In the genomic region with DNA sequence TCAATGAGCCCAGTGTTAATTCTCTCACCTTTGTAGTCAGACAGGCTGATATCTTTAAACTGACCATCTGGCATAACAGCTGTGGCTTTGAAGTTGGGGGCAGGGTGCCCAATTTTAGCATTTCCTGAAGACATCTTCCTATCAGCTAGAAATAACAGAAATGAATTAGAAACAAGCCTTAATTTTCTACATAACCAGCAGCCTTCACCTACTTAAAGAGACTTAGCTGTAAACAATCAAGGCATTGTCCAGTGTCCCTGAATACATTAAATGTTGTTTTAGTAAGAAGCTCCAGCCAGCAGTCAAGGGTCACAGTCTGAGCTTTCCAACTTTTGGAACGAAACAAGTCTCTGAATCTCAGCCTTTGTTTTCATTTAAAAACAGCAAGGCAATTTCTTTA, we compare ENCODE assay signal across 8 cellular contexts. TPM values are rescaled to one million over a fixed set of nuclear protein-coding genes. Genes with fewer than 3 reads are reported as not detected.
DNase-seq lines count a peak whose midpoint lies in the region; ATAC-seq, FAIRE-seq and TF ChIP-seq lines count a peak whose summit lies in the region.

No MANE protein-coding gene starts in this region.

- no peak for TF ChIP-seq EP300 in K562 (IDR thresholded peaks at IDR 0.05; ENCODE audit: low read length)

- no peaks in the 10 kb centered on the region for H3K9me3 ChIP-seq in BLaER1 treated with 17β-estradiol and CSF1 and Interleukin-3, amounts not matched to agents 10 nM and 100 nM (replicated peaks in 1 of 11)
- no peaks in the 10 kb centered on the region for H3K9me3 ChIP-seq in K562 (replicated peaks; ENCODE audit: control insufficient read depth, insufficient read depth, low read depth, low read length)

- BruUV-seq in K562 (replicated peaks; lab: Mats Ljungman, UMichigan) = TSS peak; percentile 39

- peaks cover 69 to 77% (median 77%) of the 10 kb centered on the region in 11 experiments for H4K20me1 ChIP-seq in BLaER1 treated with 17β-estradiol and CSF1 and Interleukin-3, amounts not matched to agents 10 nM and 100 nM
- H4K20me1 ChIP-seq in KMS-11 (ENCODE audit: insufficient read depth) (0 out of 2 replicates have a peak, but pooled peaks cover 18% of the 10 kb centered on the region), K562 (replicated peaks; ENCODE audit: control insufficient read depth, insufficient read depth, low read length) (peaks cover 21% of the 10 kb centered on the region)

- in situ Hi-C loops in K562 (cut with MboI) = no loop called here

- 26% methylated on average over 1 of the region's 1 CpG for whole genome bisulfite sequencing in K562 (ENCODE audit: insufficient coverage, low coverage, missing lambda C conversion rate)

- TF ChIP-seq POLR2A in K562 (conservative IDR thresholded peaks at IDR 0.05) = no peak

- peaks cover 54 to 73% (median 66%) of the 10 kb centered on the region in 10 experiments for H3K4me1 ChIP-seq in BLaER1 treated with 17β-estradiol and CSF1 and Interleukin-3, amounts not matched to agents 10 nM and 100 nM
- H3K4me1 ChIP-seq in KMS-11 (ENCODE audit: low read depth, poor library complexity, severe bottlenecking) = peaks cover 37% of the 10 kb centered on the region
- peaks cover 25 to 29% of the 10 kb centered on the region in 2 experiments for H3K4me1 ChIP-seq in K562 (replicated peaks in 1 of 2; ENCODE audit: control insufficient read depth in 2 of 2, insufficient read depth in 2 of 2, low read length in 2 of 2)

- H3K27ac ChIP-seq in BLaER1 treated with 17β-estradiol and CSF1 and Interleukin-3, amounts not matched to agents 10 nM and 100 nM = peak overlapping the region in 9 of 11 experiments; percentile 62 to 99 (median 97); a peak in 18 of 22 replicates
- H3K27ac ChIP-seq in KMS-11 (no peak overlapping the region; the same call in 1 of the 2 replicates), K562 (ENCODE audit: extremely low read depth, low read depth, low read length) (no peak overlapping the region)

- no peak for ATAC-seq in K562
- ATAC-seq in GM19397 (IDR thresholded peaks at IDR 0.05; ENCODE audit: unreplicated experiment) = no peak

- H3K27me3 ChIP-seq in BLaER1 treated with 17β-estradiol and CSF1 and Interleukin-3, amounts not matched to agents 10 nM and 100 nM = no peaks in the 10 kb centered on the region
- H3K27me3 ChIP-seq in KMS-11 (ENCODE audit: insufficient read depth, low read depth) (no peaks in the 10 kb centered on the region), K562 (ENCODE audit: control insufficient read depth in 2 of 2, insufficient read depth in 2 of 2, low read length in 2 of 2) (no peaks in the 10 kb centered on the region)

- DNase-seq in K562 (ENCODE audit: extremely low read depth in 1 of 4, low spot score in 3 of 4) = no peak
- DNase-seq in midbrain (lab: John Stamatoyannopoulos, UW) = peak; percentile 34
- DNase-seq in GM20000 (ENCODE audit: low spot score) = no peak
- DNase-seq in occipital lobe (lab: John Stamatoyannopoulos, UW) = no peak
- DNase-seq in NCI-H345 treated with DMSO at 0.1 percent for 48 hours (lab: John Stamatoyannopoulos, UW; ENCODE audit: unreplicated experiment) = no peak

- peaks cover 50 to 59% (median 59%) of the 10 kb centered on the region in 11 experiments for H3K36me3 ChIP-seq in BLaER1 treated with 17β-estradiol and CSF1 and Interleukin-3, amounts not matched to agents 10 nM and 100 nM
- H3K36me3 ChIP-seq in KMS-11 (ENCODE audit: insufficient read depth) (peaks cover 15% of the 10 kb centered on the region; the same call in 1 of the 2 replicates), K562 (ENCODE audit: control insufficient read depth, insufficient read depth, low read length) (peaks cover 56% of the 10 kb centered on the region)

- H3K4me3 ChIP-seq in BLaER1 treated with 17β-estradiol and CSF1 and Interleukin-3, amounts not matched to agents 10 nM and 100 nM = peak overlapping the region; percentile 86 to 100 (median 98)
- H3K4me3 ChIP-seq in KMS-11 (IDR thresholded peaks at IDR 0.05; ENCODE audit: insufficient read depth, low read depth, low read length) (no peak overlapping the region), K562 (peak overlapping the region; percentile 96; the same call in 1 of the 2 replicates)

- no peak for FAIRE-seq in K562 (lab: Jason Lieb, UNC)

- TF ChIP-seq CTCF in KMS-11 (conservative IDR thresholded peaks at IDR 0.05; ENCODE audit: low read depth, low read length) (no peak), K562 (IDR thresholded peaks at IDR 0.05 in 2 of 3, conservative IDR thresholded peaks at IDR 0.05 in 1 of 3; ENCODE audit: insufficient read depth in 2 of 3, low read depth in 1 of 3, low read length in 3 of 3) (no peak), GM20000 (IDR thresholded peaks at IDR 0.05; ENCODE audit: extremely low read depth, missing control alignments) (no peak)

- intact Hi-C loops in K562 (cut with micrococcal nuclease) = no loop called here

- TF ChIP-seq RAD21 in K562 (CRISPR knock-in tag; conservative IDR thresholded peaks at IDR 0.05 in 1 of 2, IDR thresholded peaks at IDR 0.05 in 1 of 2) = no peak

- H3K79me2 ChIP-seq in KMS-11 (ENCODE audit: insufficient read depth, low read depth) (peaks cover 69% of the 10 kb centered on the region), K562 (ENCODE audit: control insufficient read depth, insufficient read depth, low read length) (peaks cover 67% of the 10 kb centered on the region)

- H3K4me2 ChIP-seq in BLaER1 treated with 17β-estradiol and CSF1 and Interleukin-3, amounts not matched to agents 10 nM and 100 nM = peak overlapping the region; percentile 73 to 98 (median 93)
- H3K4me2 ChIP-seq in KMS-11 = peak overlapping the region; percentile 44
- peak overlapping the region; percentile 80 for H3K4me2 ChIP-seq in K562 (ENCODE audit: insufficient read depth, low read length)

- POLR2A ChIA-PET in K562 (lab: Yijun Ruan, JAX) = interaction anchor here (0.6 to 6.4 kb wide), 19 partner anchors 8 to 728 kb away, joined by 3 to 142 read pairs (median 5); a partner anchor contains a TSS

- peak overlapping the region; percentile 95 to 100 (median 98) for H3K9ac ChIP-seq in BLaER1 treated with 17β-estradiol and CSF1 and Interleukin-3, amounts not matched to agents 10 nM and 100 nM
- H3K9ac ChIP-seq in KMS-11 (no peak overlapping the region), K562 (ENCODE audit: insufficient read depth in 1 of 2, low read depth in 2 of 2, low read length in 2 of 2) (0 out of 4 replicates have a peak overlapping the region, but pooled peaks of 1 of the 2 experiments have one; percentile 9)

- H3K9me1 ChIP-seq in K562 (ENCODE audit: control insufficient read depth, insufficient read depth, low read length) = no peaks in the 10 kb centered on the region

- CTCF ChIA-PET in K562 (lab: Yijun Ruan, JAX; ENCODE audit: low intra/inter-chr PET ratio) = interaction anchor here (0.9 kb wide), 1 partner anchor 51 kb away, joined by 3 read pairs; no protein-coding TSS in a partner anchor

- no peak overlapping the region for H2AFZ ChIP-seq in KMS-11 (ENCODE audit: low read depth)
- no peak overlapping the region for H2AFZ ChIP-seq in K562 (ENCODE audit: low read depth, low read length)

RNA-seq across cellular contexts. Expression of a gene that starts 2.8 kb away (rescaled TPM):
- total RNA-seq in K562 (2011; cell fraction: chromatin; rRNA removed; ENCODE audit: low replicate concordance) = 79.5 and 95.5 TPM in 2 replicates
- 122 and 130 TPM in 2 replicates for total RNA-seq in K562 (2011; cell fraction: nucleolus; rRNA removed)
- total RNA-seq in K562 (2011; cell fraction: nucleoplasm; rRNA removed) = 143 and 148 TPM in 2 replicates
- total RNA-seq in K562 (2014; rRNA removed) (748 and 796 TPM in 2 replicates), K562 (2014; rRNA removed; fragmentation: Illumina TruSeq; extraction: Trizol) (1,380 and 1,529 TPM in 2 replicates), K562 (2015; rRNA removed; fragmentation: Illumina TruSeq; extraction: Trizol) (989 and 1,002 TPM in 2 replicates), K562 (2021) (894 and 993 TPM in 2 replicates), occipital lobe (186 TPM)
- polyA plus RNA-seq in K562 (2011; rRNA removed) (864 and 1,258 TPM in 2 replicates), K562 (2014; fragmentation: Illumina TruSeq; extraction: Trizol) (981 and 1,045 TPM in 2 replicates), K562 (2014; fragmentation: Nextera tagmentation; extraction: Ambion mirVana) (1,000 to 10,000 TPM; 2,282 to 2,388 TPM), K562 (2014; rRNA removed) (1,029 and 1,274 TPM in 2 replicates)
- 427 and 691 TPM in 2 replicates for polyA plus RNA-seq in K562 (2011; cell fraction: cytosol; rRNA removed)
- polyA plus RNA-seq in K562 (2011; cell fraction: nucleus; rRNA removed) = 136 and 272 TPM in 2 replicates
- 541 and 1,089 TPM in 2 replicates for polyA plus RNA-seq in K562 (2012)
- polyA minus RNA-seq in K562 (2011; rRNA and poly(A)+ RNA removed) = 657 and 807 TPM in 2 replicates
- polyA minus RNA-seq in K562 (2011; cell fraction: cytosol; rRNA and poly(A)+ RNA removed) = 159 and 222 TPM in 2 replicates
- polyA minus RNA-seq in K562 (2011; cell fraction: nucleus; rRNA and poly(A)+ RNA removed) = 41.1 and 70.9 TPM in 2 replicates

RNA-seq across cellular contexts. Expression of a gene that starts 18.8 kb away (rescaled TPM):
- 4.9 and 12.2 TPM in 2 replicates for total RNA-seq in K562 (2011; cell fraction: chromatin; rRNA removed; ENCODE audit: low replicate concordance)
- total RNA-seq in K562 (2011; cell fraction: nucleolus; rRNA removed) = 7.2 and 8.8 TPM in 2 replicates
- 8.6 and 13.4 TPM in 2 replicates for total RNA-seq in K562 (2011; cell fraction: nucleoplasm; rRNA removed)
- total RNA-seq in K562 (2014; rRNA removed) = 11.9 and 15.2 TPM in 2 replicates
- total RNA-seq in K562 (2014; rRNA removed; fragmentation: Illumina TruSeq; extraction: Trizol) = 7.8 and 8.1 TPM in 2 replicates
- total RNA-seq in K562 (2015; rRNA removed; fragmentation: Illumina TruSeq; extraction: Trizol) = 12.5 and 13.0 TPM in 2 replicates
- total RNA-seq in K562 (2021) = 18.8 and 19.1 TPM in 2 replicates
- 8.5 and 8.8 TPM in 2 replicates for polyA plus RNA-seq in K562 (2011; rRNA removed)
- 11.9 and 17.3 TPM in 2 replicates for polyA plus RNA-seq in K562 (2011; cell fraction: cytosol; rRNA removed)
- 8.9 and 11.3 TPM in 2 replicates for polyA plus RNA-seq in K562 (2011; cell fraction: nucleus; rRNA removed)
- 5.9 and 16.4 TPM in 2 replicates for polyA plus RNA-seq in K562 (2012)
- polyA plus RNA-seq in K562 (2014; fragmentation: Illumina TruSeq; extraction: Trizol) = 20.4 and 21.0 TPM in 2 replicates
- 10 to 100 TPM in 1 of 2 experiments, 1 to 10 TPM in 1; 8.9 to 11.4 TPM for polyA plus RNA-seq in K562 (2014; fragmentation: Nextera tagmentation; extraction: Ambion mirVana)
- polyA plus RNA-seq in K562 (2014; rRNA removed) = 8.0 and 11.7 TPM in 2 replicates
- polyA minus RNA-seq in K562 (2011; rRNA and poly(A)+ RNA removed) = 13.2 and 15.8 TPM in 2 replicates
- polyA minus RNA-seq in K562 (2011; cell fraction: cytosol; rRNA and poly(A)+ RNA removed) = 10.7 and 15.3 TPM in 2 replicates
- 8.5 and 12.0 TPM in 2 replicates for polyA minus RNA-seq in K562 (2011; cell fraction: nucleus; rRNA and poly(A)+ RNA removed)
- total RNA-seq in occipital lobe = 2.2 TPM

RNA-seq across cellular contexts. Expression of a gene that starts 19.0 kb away (rescaled TPM):
- 14.4 and 26.3 TPM in 2 replicates for total RNA-seq in K562 (2011; cell fraction: chromatin; rRNA removed; ENCODE audit: low replicate concordance)
- total RNA-seq in K562 (2011; cell fraction: nucleolus; rRNA removed) = 19.0 and 22.9 TPM in 2 replicates
- total RNA-seq in K562 (2011; cell fraction: nucleoplasm; rRNA removed) = 18.3 and 20.8 TPM in 2 replicates
- total RNA-seq in K562 (2014; rRNA removed) = 3.5 and 4.1 TPM in 2 replicates
- total RNA-seq in K562 (2014; rRNA removed; fragmentation: Illumina TruSeq; extraction: Trizol) = 5.2 and 5.5 TPM in 2 replicates
- 3.8 and 4.0 TPM in 2 replicates for total RNA-seq in K562 (2015; rRNA removed; fragmentation: Illumina TruSeq; extraction: Trizol)
- total RNA-seq in K562 (2021) = 5.5 and 6.2 TPM in 2 replicates
- 7.2 and 12.0 TPM in 2 replicates for polyA plus RNA-seq in K562 (2011; rRNA removed)
- 10.0 and 16.0 TPM in 2 replicates for polyA plus RNA-seq in K562 (2011; cell fraction: cytosol; rRNA removed)
- 15.8 and 16.9 TPM in 2 replicates for polyA plus RNA-seq in K562 (2011; cell fraction: nucleus; rRNA removed)
- 5.6 and 11.7 TPM in 2 replicates for polyA plus RNA-seq in K562 (2012)
- 6.2 TPM in 2 replicates for polyA plus RNA-seq in K562 (2014; fragmentation: Illumina TruSeq; extraction: Trizol)
- 1 to 10 TPM; 3.7 to 8.2 TPM for polyA plus RNA-seq in K562 (2014; fragmentation: Nextera tagmentation; extraction: Ambion mirVana)
- 4.8 and 7.8 TPM in 2 replicates for polyA plus RNA-seq in K562 (2014; rRNA removed)
- 4.2 and 4.8 TPM in 2 replicates for polyA minus RNA-seq in K562 (2011; rRNA and poly(A)+ RNA removed)
- 4.8 and 5.6 TPM in 2 replicates for polyA minus RNA-seq in K562 (2011; cell fraction: cytosol; rRNA and poly(A)+ RNA removed)
- 3.4 and 4.9 TPM in 2 replicates for polyA minus RNA-seq in K562 (2011; cell fraction: nucleus; rRNA and poly(A)+ RNA removed)
- not detected for total RNA-seq in occipital lobe

RNA-seq across cellular contexts. Expression of a gene that starts 27.9 kb away (rescaled TPM):
- total RNA-seq in K562 (2011; cell fraction: chromatin; rRNA removed; ENCODE audit: low replicate concordance) = 4.4 and 6.0 TPM in 2 replicates
- total RNA-seq in K562 (2011; cell fraction: nucleolus; rRNA removed) = 2.6 and 3.8 TPM in 2 replicates
- 4.8 and 6.3 TPM in 2 replicates for total RNA-seq in K562 (2011; cell fraction: nucleoplasm; rRNA removed)
- total RNA-seq in K562 (2014; rRNA removed) (3.0 and 3.1 TPM in 2 replicates), K562 (2014; rRNA removed; fragmentation: Illumina TruSeq; extraction: Trizol) (2.7 and 3.2 TPM in 2 replicates), K562 (2015; rRNA removed; fragmentation: Illumina TruSeq; extraction: Trizol) (4.9 and 5.3 TPM in 2 replicates), K562 (2021) (3.3 and 3.7 TPM in 2 replicates), occipital lobe (1.9 TPM)
- polyA plus RNA-seq in K562 (2011; rRNA removed) (1.0 and 3.7 TPM in 2 replicates), K562 (2014; fragmentation: Illumina TruSeq; extraction: Trizol) (4.3 and 4.7 TPM in 2 replicates), K562 (2014; fragmentation: Nextera tagmentation; extraction: Ambion mirVana) (1 to 10 TPM; 1.6 to 1.9 TPM), K562 (2014; rRNA removed) (3.7 TPM in 2 replicates)
- 0.94 and 3.0 TPM in 2 replicates for polyA plus RNA-seq in K562 (2011; cell fraction: cytosol; rRNA removed)
- 1.9 and 6.1 TPM in 2 replicates for polyA plus RNA-seq in K562 (2011; cell fraction: nucleus; rRNA removed)
- 6.1 and 11.5 TPM in 2 replicates for polyA plus RNA-seq in K562 (2012)
- polyA minus RNA-seq in K562 (2011; rRNA and poly(A)+ RNA removed) = 0.93 and 2.3 TPM in 2 replicates
- 1.2 and 2.2 TPM in 2 replicates for polyA minus RNA-seq in K562 (2011; cell fraction: cytosol; rRNA and poly(A)+ RNA removed)
- polyA minus RNA-seq in K562 (2011; cell fraction: nucleus; rRNA and poly(A)+ RNA removed) = 0.78 and 1.3 TPM in 2 replicates

RNA-seq across cellular contexts. Expression of a gene that starts 31.7 kb away (rescaled TPM):
- 130 and 233 TPM in 2 replicates for total RNA-seq in K562 (2011; cell fraction: chromatin; rRNA removed; ENCODE audit: low replicate concordance)
- total RNA-seq in K562 (2011; cell fraction: nucleolus; rRNA removed) = 180 and 202 TPM in 2 replicates
- 172 and 179 TPM in 2 replicates for total RNA-seq in K562 (2011; cell fraction: nucleoplasm; rRNA removed)
- total RNA-seq in K562 (2014; rRNA removed) = 98.6 and 121 TPM in 2 replicates
- total RNA-seq in K562 (2014; rRNA removed; fragmentation: Illumina TruSeq; extraction: Trizol) = 99.7 and 132 TPM in 2 replicates
- 126 and 127 TPM in 2 replicates for total RNA-seq in K562 (2015; rRNA removed; fragmentation: Illumina TruSeq; extraction: Trizol)
- 142 and 177 TPM in 2 replicates for total RNA-seq in K562 (2021)
- 211 and 285 TPM in 2 replicates for polyA plus RNA-seq in K562 (2011; rRNA removed)
- polyA plus RNA-seq in K562 (2011; cell fraction: cytosol; rRNA removed) = 210 and 307 TPM in 2 replicates
- polyA plus RNA-seq in K562 (2011; cell fraction: nucleus; rRNA removed) = 171 and 202 TPM in 2 replicates
- polyA plus RNA-seq in K562 (2012) = 173 and 250 TPM in 2 replicates
- polyA plus RNA-seq in K562 (2014; fragmentation: Illumina TruSeq; extraction: Trizol) = 139 TPM in 2 replicates
- polyA plus RNA-seq in K562 (2014; fragmentation: Nextera tagmentation; extraction: Ambion mirVana) = 100 to 1,000 TPM in 1 of 2 experiments, 10 to 100 TPM in 1; 68.6 to 114 TPM
- 150 and 184 TPM in 2 replicates for polyA plus RNA-seq in K562 (2014; rRNA removed)
- 165 and 169 TPM in 2 replicates for polyA minus RNA-seq in K562 (2011; rRNA and poly(A)+ RNA removed)
- 102 and 104 TPM in 2 replicates for polyA minus RNA-seq in K562 (2011; cell fraction: cytosol; rRNA and poly(A)+ RNA removed)
- 66.4 and 89.5 TPM in 2 replicates for polyA minus RNA-seq in K562 (2011; cell fraction: nucleus; rRNA and poly(A)+ RNA removed)
- 56.1 TPM for total RNA-seq in occipital lobe

Comparison
In these comparisons a context has a peak if more than half of its experiments do, and no peak if none do; other contexts are left out.
1. H3K27ac ChIP-seq: peak in BLaER1 treated with 17β-estradiol and CSF1 and Interleukin-3, amounts not matched to agents 10 nM and 100 nM (9 of 11); none in KMS-11 (single experiment) and K562 (single experiment).
2. Peak in every context shown above with its lines, with median percentiles within 50 percentile points of each other: H3K4me2 ChIP-seq.